1 cellular context compared by ENCODE assay signal in the genomic region with DNA sequence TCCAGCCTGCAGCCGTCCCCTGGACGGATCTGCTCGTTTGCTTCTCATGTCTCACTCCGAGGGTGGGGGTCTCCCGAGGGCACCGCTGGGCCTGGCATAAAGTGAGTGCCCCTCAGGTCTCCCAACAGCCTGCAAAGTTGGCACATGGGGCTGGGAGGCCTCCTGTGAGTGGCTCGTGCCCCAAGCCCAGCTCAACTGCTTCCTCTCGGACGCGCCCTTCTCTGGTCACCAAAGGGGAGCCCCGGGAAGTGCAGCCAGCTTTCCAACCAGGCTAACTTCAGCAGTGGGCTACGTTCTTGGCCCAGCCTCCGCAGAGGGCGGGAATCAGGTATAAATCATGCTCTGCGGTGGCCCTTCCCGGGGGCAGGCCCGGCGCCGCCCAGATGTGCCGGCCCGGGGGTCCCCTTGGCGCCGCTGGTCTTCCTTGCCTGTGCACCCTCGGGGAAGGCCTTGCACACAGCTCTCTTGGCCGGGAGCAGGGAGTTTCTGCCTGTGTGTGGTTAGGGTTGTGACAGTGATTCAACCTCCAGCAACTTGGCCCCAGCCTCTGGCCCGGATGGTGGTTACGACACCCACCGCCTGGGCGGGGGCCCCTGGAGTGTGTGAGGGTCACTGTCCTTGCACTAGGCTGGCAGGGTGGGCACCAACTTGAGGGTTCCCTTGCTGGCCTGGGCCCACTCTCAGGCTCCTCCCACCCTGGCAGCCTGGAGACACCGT.
A peak's percentile ranks its signal among the peaks of the same experiment; 100 is the strongest.
TF ChIP-seq lines count a peak whose summit lies in the region.

No MANE protein-coding gene starts in this region.

TF ChIP-seq in HepG2, 621 proteins besides CTCF, POLR2A, EP300 and RAD21 (continued from another document and continues in another):
- TF ChIP-seq, protein P1, sequence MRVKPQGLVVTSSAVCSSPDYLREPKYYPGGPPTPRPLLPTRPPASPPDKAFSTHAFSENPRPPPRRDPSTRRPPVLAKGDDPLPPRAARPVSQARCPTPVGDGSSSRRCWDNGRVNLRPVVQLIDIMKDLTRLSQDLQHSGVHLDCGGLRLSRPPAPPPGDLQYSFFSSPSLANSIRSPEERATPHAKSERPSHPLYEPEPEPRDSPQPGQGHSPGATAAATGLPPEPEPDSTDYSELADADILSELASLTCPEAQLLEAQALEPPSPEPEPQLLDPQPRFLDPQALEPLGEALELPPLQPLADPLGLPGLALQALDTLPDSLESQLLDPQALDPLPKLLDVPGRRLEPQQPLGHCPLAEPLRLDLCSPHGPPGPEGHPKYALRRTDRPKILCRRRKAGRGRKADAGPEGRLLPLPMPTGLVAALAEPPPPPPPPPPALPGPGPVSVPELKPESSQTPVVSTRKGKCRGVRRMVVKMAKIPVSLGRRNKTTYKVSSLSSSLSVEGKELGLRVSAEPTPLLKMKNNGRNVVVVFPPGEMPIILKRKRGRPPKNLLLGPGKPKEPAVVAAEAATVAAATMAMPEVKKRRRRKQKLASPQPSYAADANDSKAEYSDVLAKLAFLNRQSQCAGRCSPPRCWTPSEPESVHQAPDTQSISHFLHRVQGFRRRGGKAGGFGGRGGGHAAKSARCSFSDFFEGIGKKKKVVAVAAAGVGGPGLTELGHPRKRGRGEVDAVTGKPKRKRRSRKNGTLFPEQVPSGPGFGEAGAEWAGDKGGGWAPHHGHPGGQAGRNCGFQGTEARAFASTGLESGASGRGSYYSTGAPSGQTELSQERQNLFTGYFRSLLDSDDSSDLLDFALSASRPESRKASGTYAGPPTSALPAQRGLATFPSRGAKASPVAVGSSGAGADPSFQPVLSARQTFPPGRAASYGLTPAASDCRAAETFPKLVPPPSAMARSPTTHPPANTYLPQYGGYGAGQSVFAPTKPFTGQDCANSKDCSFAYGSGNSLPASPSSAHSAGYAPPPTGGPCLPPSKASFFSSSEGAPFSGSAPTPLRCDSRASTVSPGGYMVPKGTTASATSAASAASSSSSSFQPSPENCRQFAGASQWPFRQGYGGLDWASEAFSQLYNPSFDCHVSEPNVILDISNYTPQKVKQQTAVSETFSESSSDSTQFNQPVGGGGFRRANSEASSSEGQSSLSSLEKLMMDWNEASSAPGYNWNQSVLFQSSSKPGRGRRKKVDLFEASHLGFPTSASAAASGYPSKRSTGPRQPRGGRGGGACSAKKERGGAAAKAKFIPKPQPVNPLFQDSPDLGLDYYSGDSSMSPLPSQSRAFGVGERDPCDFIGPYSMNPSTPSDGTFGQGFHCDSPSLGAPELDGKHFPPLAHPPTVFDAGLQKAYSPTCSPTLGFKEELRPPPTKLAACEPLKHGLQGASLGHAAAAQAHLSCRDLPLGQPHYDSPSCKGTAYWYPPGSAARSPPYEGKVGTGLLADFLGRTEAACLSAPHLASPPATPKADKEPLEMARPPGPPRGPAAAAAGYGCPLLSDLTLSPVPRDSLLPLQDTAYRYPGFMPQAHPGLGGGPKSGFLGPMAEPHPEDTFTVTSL (CRISPR knock-in tag; IDR thresholded peaks at IDR 0.05; ENCODE audit: borderline replicate concordance) = no peak
- no peak for TF ChIP-seq CENPT (CRISPR knock-in tag; IDR thresholded peaks at IDR 0.05; ENCODE audit: low read depth)
- TF ChIP-seq POLR2AphosphoS2 (IDR thresholded peaks at IDR 0.05; ENCODE audit: low read depth, low read length) = no peak
- 0 out of 2 replicates have a peak, but pooled peaks have one; percentile 48 for TF ChIP-seq ZNF256 (CRISPR knock-in tag; conservative IDR thresholded peaks at IDR 0.05)
- no peak for TF ChIP-seq ZNF414 (CRISPR knock-in tag; IDR thresholded peaks at IDR 0.05)
- TF ChIP-seq ZNF292 (CRISPR knock-in tag; IDR thresholded peaks at IDR 0.05; ENCODE audit: borderline replicate concordance, low read depth) = peak; percentile 88
- TF ChIP-seq ZNF772 (CRISPR knock-in tag; IDR thresholded peaks at IDR 0.05) = no peak
- peak; percentile 31; the same call in 1 of the 2 replicates for TF ChIP-seq ARNTL (CRISPR knock-in tag; IDR thresholded peaks at IDR 0.05)
- peak; percentile 60; the same call in 1 of the 2 replicates for TF ChIP-seq KLF12 (CRISPR knock-in tag; IDR thresholded peaks at IDR 0.05; ENCODE audit: borderline replicate concordance)
- TF ChIP-seq ZNF841 (CRISPR knock-in tag; IDR thresholded peaks at IDR 0.05; ENCODE audit: borderline replicate concordance) = no peak
- TF ChIP-seq SATB2 (CRISPR knock-in tag; IDR thresholded peaks at IDR 0.05) = no peak
- TF ChIP-seq ZNF225 (CRISPR knock-in tag; IDR thresholded peaks at IDR 0.05) = no peak
- no peak for TF ChIP-seq RBM39 (IDR thresholded peaks at IDR 0.05; ENCODE audit: low read depth, low read length, poor library complexity, severe bottlenecking)
- TF ChIP-seq RARA (CRISPR knock-in tag; IDR thresholded peaks at IDR 0.05) = peak; percentile 77
- no peak for TF ChIP-seq ONECUT2 (CRISPR knock-in tag; IDR thresholded peaks at IDR 0.05)
- TF ChIP-seq FOXO1 (CRISPR knock-in tag; IDR thresholded peaks at IDR 0.05) = peak; percentile 13; the same call in 1 of the 2 replicates
- peak; percentile 63; the same call in 1 of the 2 replicates for TF ChIP-seq CEBPB (IDR thresholded peaks at IDR 0.05; ENCODE audit: borderline replicate concordance, low read depth, low read length)
- peak; percentile 77; the same call in 1 of the 2 replicates for TF ChIP-seq BCL6 (CRISPR knock-in tag; IDR thresholded peaks at IDR 0.05)
- no peak for TF ChIP-seq KDM3A (CRISPR knock-in tag; IDR thresholded peaks at IDR 0.05; ENCODE audit: low read depth)
- no peak for TF ChIP-seq ZNF562 (CRISPR knock-in tag; IDR thresholded peaks at IDR 0.05; ENCODE audit: borderline replicate concordance)
- TF ChIP-seq ELF1 (CRISPR knock-in tag; IDR thresholded peaks at IDR 0.05) = no peak
- peak; percentile 47; the same call in 1 of the 2 replicates for TF ChIP-seq MED13 (CRISPR knock-in tag; IDR thresholded peaks at IDR 0.05)
- no peak for TF ChIP-seq ZNF296 (CRISPR knock-in tag; conservative IDR thresholded peaks at IDR 0.05)
- no peak for TF ChIP-seq MBNL3 (CRISPR knock-in tag; conservative IDR thresholded peaks at IDR 0.05)
- TF ChIP-seq ZHX1 (CRISPR knock-in tag; IDR thresholded peaks at IDR 0.05; ENCODE audit: low read depth) = no peak
- TF ChIP-seq POLR2AphosphoS5 (IDR thresholded peaks at IDR 0.05; ENCODE audit: low read depth, low read length) = peak; percentile 48
- TF ChIP-seq ARNT2 (CRISPR knock-in tag; IDR thresholded peaks at IDR 0.05; ENCODE audit: low read depth) = 0 out of 2 replicates have a peak, but pooled peaks have one; percentile 36
- TF ChIP-seq ZNF674 (CRISPR knock-in tag; IDR thresholded peaks at IDR 0.05; ENCODE audit: low read depth) = no peak
- TF ChIP-seq, protein P2, sequence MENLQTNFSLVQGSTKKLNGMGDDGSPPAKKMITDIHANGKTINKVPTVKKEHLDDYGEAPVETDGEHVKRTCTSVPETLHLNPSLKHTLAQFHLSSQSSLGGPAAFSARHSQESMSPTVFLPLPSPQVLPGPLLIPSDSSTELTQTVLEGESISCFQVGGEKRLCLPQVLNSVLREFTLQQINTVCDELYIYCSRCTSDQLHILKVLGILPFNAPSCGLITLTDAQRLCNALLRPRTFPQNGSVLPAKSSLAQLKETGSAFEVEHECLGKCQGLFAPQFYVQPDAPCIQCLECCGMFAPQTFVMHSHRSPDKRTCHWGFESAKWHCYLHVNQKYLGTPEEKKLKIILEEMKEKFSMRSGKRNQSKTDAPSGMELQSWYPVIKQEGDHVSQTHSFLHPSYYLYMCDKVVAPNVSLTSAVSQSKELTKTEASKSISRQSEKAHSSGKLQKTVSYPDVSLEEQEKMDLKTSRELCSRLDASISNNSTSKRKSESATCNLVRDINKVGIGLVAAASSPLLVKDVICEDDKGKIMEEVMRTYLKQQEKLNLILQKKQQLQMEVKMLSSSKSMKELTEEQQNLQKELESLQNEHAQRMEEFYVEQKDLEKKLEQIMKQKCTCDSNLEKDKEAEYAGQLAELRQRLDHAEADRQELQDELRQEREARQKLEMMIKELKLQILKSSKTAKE (CRISPR knock-in tag; IDR thresholded peaks at IDR 0.05; ENCODE audit: borderline replicate concordance) = peak; percentile 36; the same call in 1 of the 2 replicates
- TF ChIP-seq ZNF782 (CRISPR knock-in tag; IDR thresholded peaks at IDR 0.05; ENCODE audit: borderline replicate concordance) = 0 out of 2 replicates have a peak, but pooled peaks have one; percentile 33
- TF ChIP-seq, protein P3, sequence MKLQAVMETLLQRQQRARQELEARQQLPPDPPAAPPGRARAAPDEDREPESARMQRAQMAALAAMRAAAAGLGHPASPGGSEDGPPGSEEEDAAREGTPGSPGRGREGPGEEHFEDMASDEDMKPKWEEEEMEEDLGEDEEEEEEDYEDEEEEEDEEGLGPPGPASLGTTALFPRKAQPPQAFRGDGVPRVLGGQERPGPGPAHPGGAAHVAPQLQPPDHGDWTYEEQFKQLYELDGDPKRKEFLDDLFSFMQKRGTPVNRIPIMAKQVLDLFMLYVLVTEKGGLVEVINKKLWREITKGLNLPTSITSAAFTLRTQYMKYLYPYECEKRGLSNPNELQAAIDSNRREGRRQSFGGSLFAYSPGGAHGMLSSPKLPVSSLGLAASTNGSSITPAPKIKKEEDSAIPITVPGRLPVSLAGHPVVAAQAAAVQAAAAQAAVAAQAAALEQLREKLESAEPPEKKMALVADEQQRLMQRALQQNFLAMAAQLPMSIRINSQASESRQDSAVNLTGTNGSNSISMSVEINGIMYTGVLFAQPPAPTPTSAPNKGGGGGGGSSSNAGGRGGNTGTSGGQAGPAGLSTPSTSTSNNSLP (IDR thresholded peaks at IDR 0.05; ENCODE audit: low read depth, low read length) = no peak
- TF ChIP-seq ZNF124 (CRISPR knock-in tag; IDR thresholded peaks at IDR 0.05) = no peak; the same call in 1 of the 2 replicates
- peak; percentile 57; the same call in 1 of the 2 replicates for TF ChIP-seq ZNF430 (CRISPR knock-in tag; IDR thresholded peaks at IDR 0.05)
- TF ChIP-seq, protein P4, sequence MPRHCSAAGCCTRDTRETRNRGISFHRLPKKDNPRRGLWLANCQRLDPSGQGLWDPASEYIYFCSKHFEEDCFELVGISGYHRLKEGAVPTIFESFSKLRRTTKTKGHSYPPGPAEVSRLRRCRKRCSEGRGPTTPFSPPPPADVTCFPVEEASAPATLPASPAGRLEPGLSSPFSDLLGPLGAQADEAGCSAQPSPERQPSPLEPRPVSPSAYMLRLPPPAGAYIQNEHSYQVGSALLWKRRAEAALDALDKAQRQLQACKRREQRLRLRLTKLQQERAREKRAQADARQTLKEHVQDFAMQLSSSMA (CRISPR knock-in tag; IDR thresholded peaks at IDR 0.05) = no peak
- TF ChIP-seq, protein P5, sequence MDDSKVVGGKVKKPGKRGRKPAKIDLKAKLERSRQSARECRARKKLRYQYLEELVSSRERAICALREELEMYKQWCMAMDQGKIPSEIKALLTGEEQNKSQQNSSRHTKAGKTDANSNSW (CRISPR knock-in tag; IDR thresholded peaks at IDR 0.05; ENCODE audit: borderline replicate concordance) = no peak
- 0 out of 2 replicates have a peak, but pooled peaks have one; percentile 57 for TF ChIP-seq ZBTB42 (CRISPR knock-in tag; IDR thresholded peaks at IDR 0.05)
- TF ChIP-seq, protein P6, sequence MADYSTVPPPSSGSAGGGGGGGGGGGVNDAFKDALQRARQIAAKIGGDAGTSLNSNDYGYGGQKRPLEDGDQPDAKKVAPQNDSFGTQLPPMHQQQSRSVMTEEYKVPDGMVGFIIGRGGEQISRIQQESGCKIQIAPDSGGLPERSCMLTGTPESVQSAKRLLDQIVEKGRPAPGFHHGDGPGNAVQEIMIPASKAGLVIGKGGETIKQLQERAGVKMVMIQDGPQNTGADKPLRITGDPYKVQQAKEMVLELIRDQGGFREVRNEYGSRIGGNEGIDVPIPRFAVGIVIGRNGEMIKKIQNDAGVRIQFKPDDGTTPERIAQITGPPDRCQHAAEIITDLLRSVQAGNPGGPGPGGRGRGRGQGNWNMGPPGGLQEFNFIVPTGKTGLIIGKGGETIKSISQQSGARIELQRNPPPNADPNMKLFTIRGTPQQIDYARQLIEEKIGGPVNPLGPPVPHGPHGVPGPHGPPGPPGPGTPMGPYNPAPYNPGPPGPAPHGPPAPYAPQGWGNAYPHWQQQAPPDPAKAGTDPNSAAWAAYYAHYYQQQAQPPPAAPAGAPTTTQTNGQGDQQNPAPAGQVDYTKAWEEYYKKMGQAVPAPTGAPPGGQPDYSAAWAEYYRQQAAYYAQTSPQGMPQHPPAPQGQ (CRISPR knock-in tag; IDR thresholded peaks at IDR 0.05; ENCODE audit: borderline replicate concordance) = no peak
- no peak for TF ChIP-seq STAT6 (CRISPR knock-in tag; IDR thresholded peaks at IDR 0.05; ENCODE audit: borderline replicate concordance)
- TF ChIP-seq ZNF337 (CRISPR knock-in tag; IDR thresholded peaks at IDR 0.05; ENCODE audit: borderline replicate concordance, low read depth) = no peak
